In the genomic region with DNA sequence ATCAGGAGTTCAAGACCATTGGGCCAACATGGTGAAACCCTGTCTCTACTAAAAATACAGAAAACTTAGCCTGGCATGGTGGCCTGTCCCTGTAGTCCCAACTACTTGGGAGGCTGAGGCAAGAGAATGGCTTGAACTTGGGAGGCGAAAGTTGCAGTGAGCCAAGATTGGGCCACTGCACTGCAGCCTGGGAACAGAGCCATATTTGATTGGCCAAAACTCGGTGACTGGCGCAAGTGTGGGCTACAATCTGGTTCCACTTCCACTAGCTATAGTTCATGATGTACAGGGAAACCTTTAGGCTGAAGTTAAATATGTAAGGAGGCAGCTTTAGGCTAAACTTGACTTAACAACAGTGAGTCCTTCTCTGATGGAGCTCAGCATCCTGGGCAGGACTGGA, we compare ENCODE assay signal across 33 cellular contexts. TPM values are rescaled to one million over a fixed set of nuclear protein-coding genes. Genes with fewer than 3 reads are reported as not detected.
"Had no signal": no experiment of that assay in that cellular context is flagged by ENCODE, and none has a peak within 500 bp of the region (broad histone marks: within the 10 kb centered on the region; RNA-seq: fewer than 3 reads in every experiment).

No MANE protein-coding gene starts in this region.

- H3K27me3 ChIP-seq: ascending aorta, breast epithelium, esophagus muscularis mucosa, foreskin keratinocyte, gastrocnemius medialis, heart left ventricle, hepatocyte had no signal

- H3K36me3 ChIP-seq: ascending aorta, breast epithelium, esophagus muscularis mucosa, gastrocnemius medialis, heart left ventricle had no signal

- H3K4me1 ChIP-seq: ascending aorta, breast epithelium, esophagus muscularis mucosa, foreskin keratinocyte, gastrocnemius medialis, heart left ventricle had no signal

- H3K4me1 Mint-ChIP-seq: activated naive CD4-positive, alpha-beta T cell treated with anti-CD3 and anti-CD28 coated beads, Interleukin-2, amount 10 ng/mL, durations not matched to agents 7 days and 5 days; brain; central memory CD8-positive, alpha-beta T cell had no signal

- H3K27ac ChIP-seq: ascending aorta, breast epithelium, coronary artery, esophagus muscularis mucosa, foreskin keratinocyte, gastrocnemius medialis, hepatocyte, VCaP had no signal

- ATAC-seq: activated naive CD4-positive, alpha-beta T cell treated with anti-CD3 and anti-CD28 coated beads, Interleukin-2, amount 50 U/mL, for 72 hours; activated T-cell treated with anti-CD3 and anti-CD28 coated beads, Interleukin-2, amount 50 U/mL, for 4 hours; effector memory CD8-positive, alpha-beta T cell; foreskin keratinocyte; gastrocnemius medialis; WTC11 had no signal

- H3K36me3 Mint-ChIP-seq: activated naive CD4-positive, alpha-beta T cell treated with anti-CD3 and anti-CD28 coated beads, Interleukin-2, amount 10 ng/mL, durations not matched to agents 7 days and 5 days; activated naive CD4-positive, alpha-beta T cell treated with anti-CD3 and anti-CD28 coated beads, Interleukin-2, amount 50 U/mL, for 72 hours; activated naive CD8-positive, alpha-beta T cell treated with anti-CD3 and anti-CD28 coated beads, Interleukin-2, amount 10 ng/mL, durations not matched to agents 7 days and 5 days; brain; WTC11 had no signal

- H3K9me3 ChIP-seq: ascending aorta, breast epithelium, esophagus muscularis mucosa, gastrocnemius medialis, heart left ventricle had no signal

- H3K9me3 Mint-ChIP-seq: activated CD4-positive, alpha-beta memory T cell treated with anti-CD3 and anti-CD28 coated beads, Interleukin-2, amount 10 ng/mL, durations not matched to agents 7 days and 5 days; activated CD4-positive, alpha-beta T cell treated with anti-CD3 and anti-CD28 coated beads, Interleukin-2, amount 10 ng/mL, durations not matched to agents 7 days and 5 days; activated naive CD4-positive, alpha-beta T cell treated with anti-CD3 and anti-CD28 coated beads, Interleukin-2, amount 10 ng/mL, durations not matched to agents 7 days and 5 days; activated naive CD8-positive, alpha-beta T cell treated with anti-CD3 and anti-CD28 coated beads, Interleukin-2, amount 10 ng/mL, durations not matched to agents 7 days and 5 days; activated T-cell treated with anti-CD3 and anti-CD28 coated beads, Interleukin-2, amount 50 U/mL, for 4 hours; activated T-helper 1 cell treated with anti-CD3 and anti-CD28 coated beads, Interleukin-12 subunit alpha, Interleukin-12 subunit beta, Interleukin-2, Interleukin-4 antibody, amounts not matched to agents 30 ng/mL and 10 ng/mL and 1 ng/mL, durations not matched to agents 14 hours and 24 hours and 36 hours; activated T-helper 2 cell treated with anti-CD3 and anti-CD28 coated beads, Interferon-gamma antibody, Interleukin-2, Interleukin-4, amounts not matched to agents 10 μg/mL and 5 μg/mL and 100 μg/mL, durations not matched to agents 14 hours and 24 hours and 36 hours; brain; central memory CD8-positive, alpha-beta T cell; effector memory CD8-positive, alpha-beta T cell; WTC11 had no signal

- H3K4me3 Mint-ChIP-seq: activated CD4-positive, alpha-beta memory T cell treated with anti-CD3 and anti-CD28 coated beads, Interleukin-2, amount 10 ng/mL, durations not matched to agents 7 days and 5 days; activated CD4-positive, alpha-beta T cell treated with anti-CD3 and anti-CD28 coated beads, Interleukin-2, amount 10 ng/mL, durations not matched to agents 7 days and 5 days; activated naive CD4-positive, alpha-beta T cell treated with anti-CD3 and anti-CD28 coated beads, Interleukin-2, amount 10 ng/mL, durations not matched to agents 7 days and 5 days; activated naive CD8-positive, alpha-beta T cell treated with anti-CD3 and anti-CD28 coated beads, Interleukin-2, amount 10 ng/mL, durations not matched to agents 7 days and 5 days; activated T-cell treated with anti-CD3 and anti-CD28 coated beads, Interleukin-2, amount 50 U/mL, for 4 hours; activated T-helper 1 cell treated with anti-CD3 and anti-CD28 coated beads, Interleukin-12 subunit alpha, Interleukin-12 subunit beta, Interleukin-2, Interleukin-4 antibody, amounts not matched to agents 30 ng/mL and 10 ng/mL and 1 ng/mL, durations not matched to agents 14 hours and 24 hours and 36 hours; brain; central memory CD8-positive, alpha-beta T cell; effector memory CD8-positive, alpha-beta T cell; WTC11 had no signal

- DNase-seq: activated CD4-positive, alpha-beta memory T cell treated with anti-CD3 and anti-CD28 coated beads, Interleukin-2, amount 10 ng/mL, durations not matched to agents 7 days and 5 days; activated CD4-positive, alpha-beta T cell treated with anti-CD3 and anti-CD28 coated beads for 1 hour; activated CD4-positive, alpha-beta T cell treated with anti-CD3 and anti-CD28 coated beads for 4 hours; activated CD4-positive, alpha-beta T cell treated with anti-CD3 and anti-CD28 coated beads, Interleukin-2, amount 10 ng/mL, durations not matched to agents 7 days and 5 days; activated CD4-positive, alpha-beta T cell treated with anti-CD3 and anti-CD28 coated beads, Interleukin-2, amount 50 U/mL, for 4 hours; activated CD8-positive, alpha-beta memory T cell treated with anti-CD3 and anti-CD28 coated beads, Interleukin-2, amount 50 U/mL, for 48 hours; activated gamma-delta T cell; activated naive CD4-positive, alpha-beta T cell; activated naive CD4-positive, alpha-beta T cell treated with anti-CD3 and anti-CD28 coated beads, Interleukin-2, amount 10 ng/mL, durations not matched to agents 7 days and 5 days; activated naive CD8-positive, alpha-beta T cell treated with anti-CD3 and anti-CD28 coated beads, Interleukin-2, amount 10 ng/mL, durations not matched to agents 7 days and 5 days; activated T-cell treated with anti-CD3 and anti-CD28 coated beads, Interleukin-2, amount 50 U/mL, for 4 hours; dermis blood vessel endothelial cell; effector CD4-positive, alpha-beta T cell; effector memory CD8-positive, alpha-beta T cell; foreskin keratinocyte; gastrocnemius medialis; glutamatergic neuron; heart left ventricle; T-helper 2 cell had no signal

- H3K4me3 ChIP-seq: ascending aorta, breast epithelium, coronary artery, esophagus muscularis mucosa, gastrocnemius medialis, heart left ventricle, hepatocyte had no signal

- H3K27ac Mint-ChIP-seq: activated CD4-positive, alpha-beta memory T cell treated with anti-CD3 and anti-CD28 coated beads, Interleukin-2, amount 10 ng/mL, durations not matched to agents 7 days and 5 days; activated CD4-positive, alpha-beta T cell treated with anti-CD3 and anti-CD28 coated beads, Interleukin-2, amount 10 ng/mL, durations not matched to agents 7 days and 5 days; activated naive CD4-positive, alpha-beta T cell treated with anti-CD3 and anti-CD28 coated beads, Interleukin-2, amount 10 ng/mL, durations not matched to agents 7 days and 5 days; activated naive CD4-positive, alpha-beta T cell treated with anti-CD3 and anti-CD28 coated beads, Interleukin-2, amount 50 U/mL, for 72 hours; activated T-helper 1 cell treated with anti-CD3 and anti-CD28 coated beads, Interleukin-12 subunit alpha, Interleukin-12 subunit beta, Interleukin-2, Interleukin-4 antibody, amounts not matched to agents 30 ng/mL and 10 ng/mL and 1 ng/mL, durations not matched to agents 14 hours and 24 hours and 36 hours; activated T-helper 2 cell treated with anti-CD3 and anti-CD28 coated beads, Interferon-gamma antibody, Interleukin-2, Interleukin-4, amounts not matched to agents 10 μg/mL and 5 μg/mL and 100 μg/mL, durations not matched to agents 14 hours and 24 hours and 36 hours; brain; effector memory CD8-positive, alpha-beta T cell; WTC11 had no signal

RNA-seq across cellular contexts. Expression of a gene that starts 20.2 kb away (rescaled TPM):
- total RNA-seq: activated CD4-positive, alpha-beta memory T cell treated with anti-CD3 and anti-CD28 coated beads, Interleukin-2, amount 10 ng/mL, durations not matched to agents 7 days and 5 days; activated CD4-positive, alpha-beta T cell treated with anti-CD3 and anti-CD28 coated beads, Interleukin-2, amount 10 ng/mL, durations not matched to agents 7 days and 5 days; activated naive CD4-positive, alpha-beta T cell treated with anti-CD3 and anti-CD28 coated beads, Interleukin-2, amount 50 U/mL, for 72 hours; activated naive CD8-positive, alpha-beta T cell treated with anti-CD3 and anti-CD28 coated beads, Interleukin-2, amount 10 ng/mL, durations not matched to agents 7 days and 5 days; activated T-cell treated with anti-CD3 and anti-CD28 coated beads, Interleukin-2, amount 50 U/mL, for 4 hours; activated T-helper 1 cell treated with anti-CD3 and anti-CD28 coated beads, Interleukin-12 subunit alpha, Interleukin-12 subunit beta, Interleukin-2, Interleukin-4 antibody, amounts not matched to agents 30 ng/mL and 10 ng/mL and 1 ng/mL, durations not matched to agents 14 hours and 24 hours and 36 hours; activated T-helper 2 cell treated with anti-CD3 and anti-CD28 coated beads, Interferon-gamma antibody, Interleukin-2, Interleukin-4, amounts not matched to agents 10 μg/mL and 5 μg/mL and 100 μg/mL, durations not matched to agents 14 hours and 24 hours and 36 hours; ascending aorta; breast epithelium; cardiac septum; dermis blood vessel endothelial cell; esophagus muscularis mucosa; foreskin keratinocyte; gastrocnemius medialis; T-helper 1 cell treated with Interleukin-12 subunit alpha and Interleukin-12 subunit beta and Interleukin-4 antibody, amounts not matched to agents 30 ng/mL and 1 ng/mL, for 36 hours had no signal
- polyA plus RNA-seq: foreskin keratinocyte had no signal
